Comparison of ENCODE assay signal across 26 cellular contexts in genomic region chr12:15035185-15035584, GRCh38.
"Had no signal": no experiment of that assay in that cellular context is flagged by ENCODE, and none has a peak within 500 bp of the region (broad histone marks: within the 10 kb centered on the region; RNA-seq: fewer than 3 reads in every experiment).

No MANE protein-coding gene starts in this region.

- H3K9me3 ChIP-seq: left lung, ovary, prostate gland, suprapubic skin, thoracic aorta, tibial artery, uterus had no signal

- H3K9ac ChIP-seq: neural progenitor cell had no signal

- H3K27me3 ChIP-seq: left lung, neural progenitor cell, ovary, spleen, suprapubic skin, tibial artery, uterus had no signal

- H3K4me2 ChIP-seq: neural progenitor cell had no signal

- H3K4me3 ChIP-seq: left lung, lung, neural progenitor cell, ovary, prostate gland, skin epidermis, spleen, suprapubic skin, thoracic aorta, tibial artery, uterus had no signal

- H3K36me3 ChIP-seq: left lung, neural progenitor cell, ovary, prostate gland, spleen, suprapubic skin, thoracic aorta, tibial artery, uterus had no signal

- DNase-seq: hypothalamus; immature natural killer cell; kidney; left colon; left lung; mesendoderm; naive B cell; natural killer cell; nephron progenitor cell; ovary; posterior cingulate gyrus; retina; right cardiac atrium; spleen; stimulated activated CD4-positive, alpha-beta T cell treated with anti-CD3 and anti-CD28 coated beads, Interleukin-4, amount 100 ng/mL, for 24 hours; stimulated activated naive CD4-positive, alpha-beta T cell; tibial artery; uterus had no signal

- H3K27ac ChIP-seq: left lung, neural progenitor cell, ovary, prostate gland, skin epidermis, spleen, suprapubic skin, thoracic aorta, tibial artery, uterus had no signal

- H3K4me1 ChIP-seq: left lung, neural progenitor cell, prostate gland, spleen, suprapubic skin, tibial artery, uterus had no signal

- ATAC-seq: left colon; left lung; natural killer cell; right cardiac atrium; sciatic nerve; stimulated activated effector memory CD8-positive, alpha-beta T cell treated with anti-CD3 and anti-CD28 coated beads, Interleukin-12 subunit alpha, Interleukin-12 subunit beta, amount 100 ng/mL, for 72 hours had no signal
